9 cellular contexts compared by ENCODE assay signal in the genomic region with DNA sequence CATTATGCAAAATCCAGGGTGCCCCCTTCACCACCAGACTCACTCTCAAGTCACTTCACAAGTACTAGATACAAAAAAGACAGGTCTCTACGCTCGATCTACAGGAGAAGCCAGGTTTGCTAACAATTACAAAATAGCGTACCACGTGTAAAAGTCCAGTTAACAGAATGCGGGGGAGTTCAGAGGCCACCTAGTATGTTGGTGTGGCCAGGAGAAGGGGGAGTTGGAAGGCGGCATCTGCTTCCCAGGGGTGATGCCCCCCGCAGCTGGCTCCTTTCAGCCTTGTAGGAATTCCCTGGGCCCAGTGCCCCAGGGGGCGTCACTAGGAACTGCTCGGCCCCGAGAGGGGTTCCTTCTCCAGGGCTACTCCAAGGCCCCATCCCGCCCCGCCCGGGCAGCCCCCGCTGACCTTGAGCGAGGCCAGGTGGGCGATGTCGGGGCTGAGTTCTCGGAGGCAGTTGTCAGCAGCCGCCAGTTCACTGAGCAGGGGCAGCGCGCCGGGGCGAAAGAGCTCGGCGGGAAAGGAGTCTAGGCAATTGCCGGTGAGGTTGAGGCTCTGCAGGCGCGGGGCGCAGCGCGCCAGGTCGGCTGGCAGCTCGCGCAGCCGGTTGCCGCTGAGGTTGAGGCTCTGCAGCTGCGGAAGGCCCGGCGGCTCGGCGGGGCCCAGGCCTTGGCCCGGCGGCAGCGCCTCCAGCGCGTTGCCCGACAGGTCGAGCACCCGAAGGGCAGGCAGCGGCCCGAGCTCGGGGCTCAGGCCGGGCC. TPM values are rescaled to one million over a fixed set of nuclear protein-coding genes. Genes with fewer than 3 reads are reported as not detected.
DNase-seq lines count a peak whose midpoint lies in the region; ATAC-seq and TF ChIP-seq lines count a peak whose summit lies in the region.
"Had no signal": no experiment of that assay in that cellular context is flagged by ENCODE, and none has a peak within 500 bp of the region (broad histone marks: within the 10 kb centered on the region; RNA-seq: fewer than 3 reads in every experiment).

No MANE protein-coding gene starts in this region.

- H3K36me3 Mint-ChIP-seq in activated CD8-positive, alpha-beta T cell treated with anti-CD3 and anti-CD28 coated beads for 36 hours (ENCODE audit: low read depth) = peaks cover 7% of the 10 kb centered on the region

- H3K4me3 Mint-ChIP-seq in activated CD8-positive, alpha-beta T cell treated with anti-CD3 and anti-CD28 coated beads for 36 hours = peak overlapping the region; percentile 81

- H3K27me3 Mint-ChIP-seq in activated CD8-positive, alpha-beta T cell treated with anti-CD3 and anti-CD28 coated beads for 36 hours = peaks cover 2% of the 10 kb centered on the region

- in situ Hi-C loops in KBM-7 (cut with MboI; ENCODE audit: low pct_unique_long_range_greater_than_20kb, low sequenced_read_pairs) = no loop called here

- peaks cover 35% of the 10 kb centered on the region for H3K4me1 Mint-ChIP-seq in activated CD8-positive, alpha-beta T cell treated with anti-CD3 and anti-CD28 coated beads for 36 hours (ENCODE audit: low read depth)

- H3K9me3 ChIP-seq in iPS-15b (ENCODE audit: control insufficient read depth, insufficient read depth, low read length) (no peaks in the 10 kb centered on the region), stomach smooth muscle (ENCODE audit: control insufficient read depth in 2 of 2, low read length in 2 of 2) (no peaks in the 10 kb centered on the region)

- no peak for TF ChIP-seq CTCF in GM12875 (IDR thresholded peaks at IDR 0.05; ENCODE audit: borderline replicate concordance, insufficient read depth, low read depth, low read length)
- no peak for TF ChIP-seq CTCF in activated CD8-positive, alpha-beta T cell treated with anti-CD3 and anti-CD28 coated beads for 36 hours (IDR thresholded peaks at IDR 0.05)

- peaks cover 3% of the 10 kb centered on the region for H3K36me3 ChIP-seq in iPS-15b (ENCODE audit: control insufficient read depth, insufficient read depth, low read length)
- H3K36me3 ChIP-seq in stomach smooth muscle (ENCODE audit: control insufficient read depth in 2 of 2, insufficient read depth in 2 of 2, low read length in 2 of 2) = peaks cover 0 to 3% of the 10 kb centered on the region in 2 donors

- peak; percentile 18 for ATAC-seq in HG02943 (IDR thresholded peaks at IDR 0.05; ENCODE audit: low read depth, unreplicated experiment)
- ATAC-seq in activated CD8-positive, alpha-beta T cell treated with anti-CD3 and anti-CD28 coated beads for 36 hours = peak; percentile 11

- peak overlapping the region; percentile 64 for H3K4me3 ChIP-seq in GM12875 (ENCODE audit: low read depth, low read length)
- peak overlapping the region; percentile 89 for H3K4me3 ChIP-seq in iPS-15b (ENCODE audit: low read depth, low read length)
- peak overlapping the region; percentile 82 to 88 for H3K4me3 ChIP-seq in stomach smooth muscle (ENCODE audit: low read length in 2 of 2)

- H3K27ac Mint-ChIP-seq in activated CD8-positive, alpha-beta T cell treated with anti-CD3 and anti-CD28 coated beads for 36 hours = peak overlapping the region; percentile 50

- H3K4me1 ChIP-seq in iPS-15b (ENCODE audit: control insufficient read depth, insufficient read depth, low read length) (peaks cover 6% of the 10 kb centered on the region), stomach smooth muscle (ENCODE audit: control insufficient read depth, insufficient read depth, low read length) (peaks cover 38% of the 10 kb centered on the region)

- peak overlapping the region; percentile 55 for H3K27ac ChIP-seq in stomach smooth muscle (ENCODE audit: low read length)

- CTCF ChIA-PET in activated CD8-positive, alpha-beta T cell treated with anti-CD3 and anti-CD28 coated beads for 36 hours (lab: Charles Lee) = interaction anchor here (0.8 to 1.9 kb wide), 4 partner anchors 13 to 104 kb away, joined by 3 to 12 read pairs (median 4); partner anchors contain the start of gene C1orf174

- intact Hi-C loops in activated CD8-positive, alpha-beta T cell treated with anti-CD3 and anti-CD28 coated beads for 36 hours (cut with micrococcal nuclease) = no loop called here

- DNase-seq in activated CD8-positive, alpha-beta T cell treated with anti-CD3 and anti-CD28 coated beads for 36 hours = no peak
- DNase-seq in LoVo (ENCODE audit: low spot score) = no peak
- DNase-seq in SHP77 (lab: John Stamatoyannopoulos, UW) = no peak
- DNase-seq in KBM-7 = no peak

- no peaks in the 10 kb centered on the region for H3K27me3 ChIP-seq in iPS-15b (ENCODE audit: control insufficient read depth, insufficient read depth, low read length)
- peaks cover 0 to 7% of the 10 kb centered on the region in 2 donors for H3K27me3 ChIP-seq in stomach smooth muscle (ENCODE audit: control insufficient read depth in 1 of 2, insufficient read depth in 2 of 2, low read length in 2 of 2)

- no peaks in the 10 kb centered on the region for H3K9me3 Mint-ChIP-seq in activated CD8-positive, alpha-beta T cell treated with anti-CD3 and anti-CD28 coated beads for 36 hours

- POLR2A ChIA-PET in activated CD8-positive, alpha-beta T cell treated with anti-CD3 and anti-CD28 coated beads for 36 hours (lab: Charles Lee) = interaction anchor here (0.7 to 3.0 kb wide), 5 partner anchors 9 to 27 kb away, joined by 3 to 19 read pairs (median 4); no protein-coding TSS in a partner anchor

- peak overlapping the region; percentile 70 for H3K9ac ChIP-seq in iPS-15b (ENCODE audit: low read depth, low read length)
- peak overlapping the region; percentile 74 to 83 for H3K9ac ChIP-seq in stomach smooth muscle (ENCODE audit: low read length in 2 of 2)

RNA-seq across cellular contexts. Expression of gene LRRC47, which starts 0.7 kb away (rescaled TPM):
- total RNA-seq in activated CD8-positive, alpha-beta T cell treated with anti-CD3 and anti-CD28 coated beads for 36 hours = 10 to 100 TPM; 32.6 to 33.1 TPM

RNA-seq across cellular contexts. Expression of gene SMIM1, which starts 23.1 kb away (rescaled TPM):
- 1 to 10 TPM; 1.5 to 2.2 TPM for total RNA-seq in activated CD8-positive, alpha-beta T cell treated with anti-CD3 and anti-CD28 coated beads for 36 hours
- total RNA-seq: T-helper 2 cell treated with Interferon-gamma antibody and Interleukin-4, amounts not matched to agents 100 ng/mL and 5 ng/mL, for 36 hours had no signal

RNA-seq across cellular contexts. Expression of gene CCDC27, which starts 43.4 kb away (rescaled TPM):
- not detected for total RNA-seq in activated CD8-positive, alpha-beta T cell treated with anti-CD3 and anti-CD28 coated beads for 36 hours
- total RNA-seq: T-helper 2 cell treated with Interferon-gamma antibody and Interleukin-4, amounts not matched to agents 100 ng/mL and 5 ng/mL, for 36 hours had no signal
